In genomic region chr12:130971871-130972588, GRCh38 we compare ENCODE assay signal across 23 cellular contexts. TPM values are rescaled to one million over a fixed set of nuclear protein-coding genes. Genes with fewer than 3 reads are reported as not detected.
A peak's percentile ranks its signal among the peaks of the same experiment; 100 is the strongest.
DNase-seq lines count a peak whose midpoint lies in the region; ATAC-seq, FAIRE-seq and TF ChIP-seq lines count a peak whose summit lies in the region.
"Had no signal": no experiment of that assay in that cellular context is flagged by ENCODE, and none has a peak within 500 bp of the region (broad histone marks: within the 10 kb centered on the region; RNA-seq: fewer than 3 reads in every experiment).

No MANE protein-coding gene starts in this region.

- intact Hi-C loops in esophagus squamous epithelium (cut with DNase I): no loop called here
- intact Hi-C loops in HepG2 (cut with micrococcal nuclease; ENCODE audit: unreplicated experiment): no loop called here
- intact Hi-C loops in OCI-LY7 (cut with micrococcal nuclease; ENCODE audit: unreplicated experiment): no loop called here

- TF ChIP-seq POLR2A in esophagus squamous epithelium (IDR thresholded peaks at IDR 0.05) (no peak), HepG2 (IDR thresholded peaks at IDR 0.05; ENCODE audit: insufficient read depth in 1 of 2, low read depth in 2 of 2, low read length in 2 of 2) (no peak)

- H3K27ac ChIP-seq in esophagus squamous epithelium (peak overlapping the region in 3 of 4 donors; percentile 57 to 74 (median 72)), HepG2 (ENCODE audit: extremely low read length, insufficient read depth, low read length) (peak overlapping the region; percentile 79), stomach smooth muscle (ENCODE audit: low read length) (peak overlapping the region; percentile 37), OCI-LY7 (ENCODE audit: low read depth, low read length, poor library complexity, severe bottlenecking) (no peak overlapping the region)
- H3K27ac ChIP-seq: lower lobe of right lung, VCaP had no signal

- 0 out of 2 replicates have a peak, but pooled peaks have one; percentile 11 for TF ChIP-seq RAD21 in HepG2 (CRISPR knock-in tag; IDR thresholded peaks at IDR 0.05)

- no peak for TF ChIP-seq CTCF in esophagus squamous epithelium (IDR thresholded peaks at IDR 0.05)
- TF ChIP-seq CTCF in HepG2 (CRISPR knock-in tag; IDR thresholded peaks at IDR 0.05): no peak
- no peak for TF ChIP-seq CTCF in OCI-LY7 (conservative IDR thresholded peaks at IDR 0.05; ENCODE audit: low read length)

- ATAC-seq in HepG2: peak; percentile 82
- ATAC-seq in GM18511 (IDR thresholded peaks at IDR 0.05; ENCODE audit: unreplicated experiment): no peak
- ATAC-seq: activated CD8-positive, alpha-beta memory T cell treated with anti-CD3 and anti-CD28 coated beads, Interleukin-2, amount 10 ng/mL, durations not matched to agents 7 days and 5 days; K562; lower lobe of right lung; T-helper 17 cell had no signal

- H3K4me3 ChIP-seq in esophagus squamous epithelium: no peak overlapping the region
- peak overlapping the region in 2 of 3 experiments; percentile 13 to 33; a peak in 3 of 6 replicates for H3K4me3 ChIP-seq in HepG2 (replicated peaks in 1 of 3; ENCODE audit: insufficient read depth in 1 of 3, low read depth in 2 of 3, low read length in 3 of 3)
- H3K4me3 ChIP-seq in stomach smooth muscle (ENCODE audit: low read length in 2 of 2): no peak overlapping the region
- no peak overlapping the region for H3K4me3 ChIP-seq in OCI-LY7 (ENCODE audit: low read depth, low read length, poor library complexity, severe bottlenecking)
- H3K4me3 ChIP-seq: HAP-1, K562, lower lobe of right lung, MG63 had no signal

- no peaks in the 10 kb centered on the region for H3K79me2 ChIP-seq in HepG2 (ENCODE audit: insufficient read depth, low read length)
- no peaks in the 10 kb centered on the region for H3K79me2 ChIP-seq in OCI-LY7 (ENCODE audit: insufficient read depth, low read depth, low read length)

- H4K20me1 ChIP-seq in HepG2 (ENCODE audit: insufficient read depth, low read length) (no peaks in the 10 kb centered on the region), OCI-LY7 (ENCODE audit: insufficient read depth, low read length) (no peaks in the 10 kb centered on the region)

- in situ Hi-C loops in HepG2 (cut with HindIII; ENCODE audit: extremely low pct_ligation_motif_present, low pct_unique_long_range_greater_than_20kb): no loop called here

- FAIRE-seq in HepG2 (lab: Jason Lieb, UNC): peak; percentile 71
- FAIRE-seq: astrocyte, K562, RCC 7860 had no signal

- H3K4me1 ChIP-seq in esophagus squamous epithelium (peaks cover 0 to 17% (median 0%) of the 10 kb centered on the region in 3 donors), HepG2 (ENCODE audit: insufficient read depth, low read length) (peaks cover 55% of the 10 kb centered on the region), stomach smooth muscle (ENCODE audit: control insufficient read depth, insufficient read depth, low read length) (no peaks in the 10 kb centered on the region), OCI-LY7 (ENCODE audit: insufficient read depth, low read length, poor library complexity, severe bottlenecking) (peaks cover 40% of the 10 kb centered on the region)
- H3K4me1 ChIP-seq: HAP-1, lower lobe of right lung had no signal

- 57 to 59% methylated on average over 17 of the region's 17 CpGs for WGBS in esophagus squamous epithelium, 2 donors
- WGBS in HepG2 (ENCODE audit: low lambda C conversion rate): 30% methylated on average over 12 of the region's 17 CpGs

- no peak for TF ChIP-seq EP300 in HepG2 (IDR thresholded peaks at IDR 0.05; ENCODE audit: low read depth in 2 of 2, low read length in 2 of 2)
- no peak for TF ChIP-seq EP300 in HepG2 (CRISPR knock-in tag; IDR thresholded peaks at IDR 0.05; ENCODE audit: borderline replicate concordance)

- TSS peak; percentile 80 for BruUV-seq in HepG2 (replicated peaks; lab: Mats Ljungman, UMichigan)
- BruUV-seq in OCI-LY7 (replicated peaks; lab: Mats Ljungman, UMichigan): no TSS peak

- H3K9me2 ChIP-seq in OCI-LY7 (ENCODE audit: insufficient read depth, low read length): no peaks in the 10 kb centered on the region

- H3K9ac ChIP-seq in HepG2 (ENCODE audit: insufficient read depth, low read depth, low read length) (peak overlapping the region; percentile 39), stomach smooth muscle (ENCODE audit: low read length in 2 of 2) (no peak overlapping the region)

- DNase-seq in HuH-7 (ENCODE audit: low spot score): peak; percentile 20
- no peak for DNase-seq in esophagus squamous epithelium (lab: John Stamatoyannopoulos, UW)
- DNase-seq in HepG2 (ENCODE audit: low spot score): peak; percentile 68
- no peak for DNase-seq in NCI-H774 (lab: John Stamatoyannopoulos, UW)
- no peak for DNase-seq in OCI-LY7 (ENCODE audit: low spot score)
- DNase-seq in amniotic stem cell (lab: John Stamatoyannopoulos, UW): no peak
- DNase-seq: activated CD4-positive, alpha-beta T cell treated with anti-CD3 and anti-CD28 coated beads, Interleukin-2, amount 10 ng/mL, durations not matched to agents 24 days and 14 days; activated CD8-positive, alpha-beta memory T cell treated with anti-CD3 and anti-CD28 coated beads, Interleukin-2, amount 10 ng/mL, durations not matched to agents 7 days and 5 days; CD8-positive, alpha-beta memory T cell; GDM1; head of caudate nucleus; lower lobe of right lung; MG63; NCI-H1436; substantia nigra; T-helper 17 cell had no signal

- peak overlapping the region; percentile 56 for H2AFZ ChIP-seq in HepG2 (ENCODE audit: low read length)
- no peak overlapping the region for H2AFZ ChIP-seq in OCI-LY7 (ENCODE audit: low read length)

- POLR2A ChIA-PET in HepG2 (lab: Yijun Ruan, JAX) (interaction anchor here (1.0 to 2.6 kb wide), 7 partner anchors 11 to 101 kb away, joined by 3 to 45 read pairs (median 4); partner anchors contain the start of gene ADGRD1), OCI-LY7 (lab: Charles Lee) (no interaction called here)

- CTCF ChIA-PET in HepG2 (lab: Yijun Ruan, JAX; ENCODE audit: low intra/inter-chr PET ratio, low total read pairs): no interaction called here
- CTCF ChIA-PET in OCI-LY7 (lab: Charles Lee; ENCODE audit: unreplicated experiment): no interaction called here

- no peaks in the 10 kb centered on the region for H3K36me3 ChIP-seq in esophagus squamous epithelium
- H3K36me3 ChIP-seq in HepG2 (replicated peaks in 1 of 2; ENCODE audit: control insufficient read depth in 1 of 2, insufficient read depth in 2 of 2, low read length in 2 of 2): no peaks in the 10 kb centered on the region; a peak in 1 of 5 replicates
- H3K36me3 ChIP-seq in stomach smooth muscle (ENCODE audit: control insufficient read depth in 2 of 2, insufficient read depth in 2 of 2, low read length in 2 of 2): peaks cover 36 to 37% of the 10 kb centered on the region in 2 donors
- H3K36me3 ChIP-seq in OCI-LY7 (ENCODE audit: insufficient read depth, low read length): no peaks in the 10 kb centered on the region
- H3K36me3 ChIP-seq: HAP-1, MG63 had no signal

- no peaks in the 10 kb centered on the region for H3K27me3 ChIP-seq in esophagus squamous epithelium
- H3K27me3 ChIP-seq in HepG2 (ENCODE audit: control insufficient read depth in 1 of 2, insufficient read depth in 2 of 2, low read length in 2 of 2): no peaks in the 10 kb centered on the region
- H3K27me3 ChIP-seq in stomach smooth muscle (ENCODE audit: control insufficient read depth in 1 of 2, insufficient read depth in 2 of 2, low read length in 2 of 2): no peaks in the 10 kb centered on the region
- H3K27me3 ChIP-seq: MG63 had no signal

- H3K4me2 ChIP-seq in HepG2 (ENCODE audit: low read depth, low read length): peak overlapping the region; percentile 68
- H3K4me2 ChIP-seq in OCI-LY7 (ENCODE audit: low read length): no peak overlapping the region

- H3K9me3 ChIP-seq in esophagus squamous epithelium (no peaks in the 10 kb centered on the region), HepG2 (ENCODE audit: low read length) (no peaks in the 10 kb centered on the region), stomach smooth muscle (ENCODE audit: control insufficient read depth in 2 of 2, low read length in 2 of 2) (no peaks in the 10 kb centered on the region), OCI-LY7 (ENCODE audit: low read length) (peaks cover 4% of the 10 kb centered on the region; the same call in 1 of the 2 replicates)
- H3K9me3 ChIP-seq: HAP-1, lower lobe of right lung, MG63 had no signal

TF ChIP-seq in HepG2, 621 proteins besides CTCF, POLR2A, EP300 and RAD21 (continues in another document):
- TF ChIP-seq ISX (CRISPR knock-in tag; conservative IDR thresholded peaks at IDR 0.05): no peak

RNA-seq across cellular contexts. Expression of gene ADGRD1, which starts 18.3 kb away (rescaled TPM):
- 10 to 100 TPM in 2 of 4 donors, 1 to 10 TPM in 2; 2.2 to 28.2 (median 8.8) TPM for total RNA-seq in esophagus squamous epithelium
- total RNA-seq in HepG2 (2016; rRNA removed; fragmentation: Illumina TruSeq; extraction: Trizol): 0.34 and 0.46 TPM in 2 replicates
- total RNA-seq in HepG2 (2016; cell fraction: cytosol; rRNA removed; fragmentation: Illumina TruSeq; extraction: Trizol; ENCODE audit: low read depth): 0.26 and 0.30 TPM in 2 replicates
- 0.27 and 0.35 TPM in 2 replicates for total RNA-seq in HepG2 (2016; cell fraction: insoluble cytoplasmic fraction; rRNA removed; fragmentation: Illumina TruSeq; extraction: Trizol)
- 0.28 and 0.38 TPM in 2 replicates for total RNA-seq in HepG2 (2016; cell fraction: membrane; rRNA removed; fragmentation: Illumina TruSeq; extraction: Trizol)
- total RNA-seq in HepG2 (2016; cell fraction: nucleus; rRNA removed; fragmentation: Illumina TruSeq; extraction: Trizol): 0.47 and 0.62 TPM in 2 replicates
- 12.4 and 25.0 TPM in 2 replicates for polyA plus RNA-seq in HepG2 (2011; rRNA removed)
- 6.9 and 10.2 TPM in 2 replicates for polyA plus RNA-seq in HepG2 (2011; cell fraction: cytosol; rRNA removed)
- polyA plus RNA-seq in HepG2 (2011; cell fraction: nucleus; rRNA removed): 71.2 and 100 TPM in 2 replicates
- 32.9 and 44.4 TPM in 2 replicates for polyA plus RNA-seq in HepG2 (2012)
- 0.14 TPM in 1 of 2 replicates, not detected in the other for polyA plus RNA-seq in HepG2 (2016; cell fraction: cytosol; fragmentation: Illumina TruSeq; extraction: Trizol; ENCODE audit: low read depth)
- 0.26 and 0.38 TPM in 2 replicates for polyA plus RNA-seq in HepG2 (2016; cell fraction: insoluble cytoplasmic fraction; fragmentation: Illumina TruSeq; extraction: Trizol; ENCODE audit: low read depth)
- polyA plus RNA-seq in HepG2 (2016; cell fraction: membrane; fragmentation: Illumina TruSeq; extraction: Trizol; ENCODE audit: low read depth): 0.05 TPM in 1 of 2 replicates, not detected in the other
- 0.79 and 1.0 TPM in 2 replicates for polyA plus RNA-seq in HepG2 (2016; cell fraction: nucleus; fragmentation: Illumina TruSeq; extraction: Trizol; ENCODE audit: insufficient read depth, low read depth)
- polyA minus RNA-seq in HepG2 (2011; rRNA and poly(A)+ RNA removed; ENCODE audit: low replicate concordance): 2.3 and 27.8 TPM in 2 replicates
- polyA minus RNA-seq in HepG2 (2011; cell fraction: cytosol; rRNA and poly(A)+ RNA removed): 3.3 and 10.6 TPM in 2 replicates
- polyA minus RNA-seq in HepG2 (2011; cell fraction: nucleus; rRNA and poly(A)+ RNA removed): 26.3 and 39.8 TPM in 2 replicates
- 0.95 and 1.0 TPM in 2 replicates for total RNA-seq in OCI-LY7 (2014; rRNA removed; shearing (Covaris generic))
- 1.4 and 1.7 TPM in 2 replicates for total RNA-seq in OCI-LY7 (2022)
- polyA plus RNA-seq: CD8-positive, alpha-beta memory T cell had no signal

Comparison
In these comparisons a context has a peak if more than half of its experiments do, and no peak if none do; other contexts are left out.
1. DNase-seq: peak in HuH-7 (single experiment) and HepG2 (single experiment); none in esophagus squamous epithelium (single experiment), NCI-H774 (single experiment), OCI-LY7 (single experiment) and amniotic stem cell (single experiment).
2. H3K4me3 ChIP-seq: peak in HepG2 (2 of 3); none in esophagus squamous epithelium (0 of 4), stomach smooth muscle (0 of 2) and OCI-LY7 (single experiment).